ENCODE assay signal across 8 cellular contexts in genomic region chr14:55051426-55052258, GRCh38. TPM values are rescaled to one million over a fixed set of nuclear protein-coding genes. Genes with fewer than 3 reads are reported as not detected.
DNase-seq lines count a peak whose midpoint lies in the region; ATAC-seq and TF ChIP-seq lines count a peak whose summit lies in the region.

MAPK1IP1L (plus strand) TSS chr14:55051647; CDS start chr14:55061684, 10,037 bp downstream.

- H3K4me3 Mint-ChIP-seq in HFFc6 = peak within 1 kb of the TSS; percentile 89

- intact Hi-C loops in testis (cut with DNase I; ENCODE audit: low total_unique reads) = no loop called here

- peak within 1 kb of the TSS; percentile 94 for H3K4me3 ChIP-seq in GM08714 (ENCODE audit: low read length)
- peak within 1 kb of the TSS; percentile 94 for H3K4me3 ChIP-seq in NB4 (ENCODE audit: low read depth, low read length)
- peak within 1 kb of the TSS; percentile 99 for H3K4me3 ChIP-seq in SK-N-MC
- H3K4me3 ChIP-seq in testis = peak within 1 kb of the TSS; percentile 81 to 99

- no peaks in the 10 kb centered on the region for H3K9me3 Mint-ChIP-seq in HFFc6

- H3K27me3 Mint-ChIP-seq in HFFc6 (ENCODE audit: insufficient read depth) = no peaks in the 10 kb centered on the region

- peaks cover 33% of the 10 kb centered on the region for H3K36me3 Mint-ChIP-seq in HFFc6 (ENCODE audit: low read depth)

- H3K9me3 ChIP-seq in SK-N-MC (ENCODE audit: low read depth, low read length) (no peaks in the 10 kb centered on the region), testis (no peaks in the 10 kb centered on the region)

- peaks cover 38% of the 10 kb centered on the region for H3K4me1 Mint-ChIP-seq in HFFc6 (ENCODE audit: low read depth)

- 0% methylated on average over 35 to 93 of the region's 97 CpGs for WGBS in testis, 2 donors

- TF ChIP-seq POLR2A in NB4 (IDR thresholded peaks at IDR 0.05; ENCODE audit: extremely low read depth, insufficient read length) (peak; percentile 97), testis (IDR thresholded peaks at IDR 0.05) (peak; percentile 85)

- peak within 1 kb of the TSS; percentile 100 for H3K9ac ChIP-seq in SK-N-MC (ENCODE audit: insufficient read length)

- peak; percentile 100 for TF ChIP-seq CTCF in HFFc6 (IDR thresholded peaks at IDR 0.05)
- peak; percentile 92 for TF ChIP-seq CTCF in NB4 (IDR thresholded peaks at IDR 0.05; ENCODE audit: low read depth, low read length)
- TF ChIP-seq CTCF in omental fat pad (IDR thresholded peaks at IDR 0.05) = peak in 2 of 3 donors; percentile 99 to 100
- peak; percentile 100 for TF ChIP-seq CTCF in testis (IDR thresholded peaks at IDR 0.05)

- H3K27ac Mint-ChIP-seq in HFFc6 = peak within 1 kb of the TSS; percentile 99

- peak; percentile 99 for ATAC-seq in omental fat pad (ENCODE audit: low FRiP score)

- H3K36me3 ChIP-seq in SK-N-MC (ENCODE audit: insufficient read depth, low read length) = peaks cover 40% of the 10 kb centered on the region
- H3K36me3 ChIP-seq in testis (ENCODE audit: low read depth, missing control alignments) = no peaks in the 10 kb centered on the region

- DNase-seq in HFFc6 (peak; percentile 90), NB4 (ENCODE audit: low read depth) (peak; percentile 92), SK-N-MC (ENCODE audit: low read depth, low spot score) (peak; percentile 95), glomerular endothelial cell (ENCODE audit: extremely low read depth, low read depth, low spot score) (peak; percentile 82), omental fat pad (ENCODE audit: low spot score) (peak; percentile 68), testis (peak; percentile 89)
- peak; percentile 89 for DNase-seq in activated naive CD4-positive, alpha-beta T cell treated with anti-CD3 and anti-CD28 coated beads, Interleukin-2, amount 50 U/mL, for 16 hours

- peak within 1 kb of the TSS; percentile 99 for H3K27ac ChIP-seq in SK-N-MC
- H3K27ac ChIP-seq in testis = peak within 1 kb of the TSS; percentile 97 to 100

- no peaks in the 10 kb centered on the region for H3K27me3 ChIP-seq in testis

- peaks cover 36% of the 10 kb centered on the region for H3K4me1 ChIP-seq in testis

RNA-seq across cellular contexts. Expression of gene MAPK1IP1L, which starts in this region (rescaled TPM):
- 100 to 1,000 TPM; 114 to 150 (median 126) TPM for total RNA-seq in HFFc6 (2021; fragmentation: NEBNext Ultra II Directional; extraction: Animal tissue kit (Norgen Biotek cat#: 25700))
- total RNA-seq in glomerular endothelial cell = 82.1 and 86.0 TPM in 2 replicates
- 10 to 100 TPM; 32.5 to 81.3 (median 68.8) TPM for total RNA-seq in omental fat pad
- 100 to 1,000 TPM; 105 to 146 TPM for total RNA-seq in testis
- 87.0 TPM for polyA plus RNA-seq in testis (ENCODE audit: insufficient read depth, low read depth, low replicate concordance)

Comparison
In these comparisons a context has a peak if more than half of its experiments do, and no peak if none do; other contexts are left out.
1. Peak in every context shown above with its lines: DNase-seq, ATAC-seq, H3K4me3 ChIP-seq and H3K27ac ChIP-seq.